In genomic region chr11:65454696-65455456, GRCh38 we compare ENCODE assay signal across 8 cellular contexts. TPM values are rescaled to one million over a fixed set of nuclear protein-coding genes. Genes with fewer than 3 reads are reported as not detected.
DNase-seq lines count a peak whose midpoint lies in the region; ATAC-seq, FAIRE-seq and TF ChIP-seq lines count a peak whose summit lies in the region.

No MANE protein-coding gene starts in this region.

- POLR2A ChIA-PET in A549 (lab: Yijun Ruan, JAX) = interaction anchor here (0.6 to 1.4 kb wide), 14 partner anchors 9 to 53 kb away, joined by 3 to 10 read pairs (median 4); partner anchors contain the start of genes MALAT1 and NEAT1
- POLR2A ChIA-PET in activated CD4-positive, alpha-beta memory T cell treated with anti-CD3 and anti-CD28 coated beads, Interleukin-2, amount 10 ng/mL, durations not matched to agents 7 days and 5 days (lab: Charles Lee) = interaction anchor here (0.7 to 2.5 kb wide), 10 partner anchors 9 to 54 kb away, joined by 3 to 9 read pairs (median 4); partner anchors contain the start of gene MALAT1

- TF ChIP-seq RAD21 in A549 (conservative IDR thresholded peaks at IDR 0.05 in 1 of 2, IDR thresholded peaks at IDR 0.05 in 1 of 2) = no peak; a peak in 1 of 5 replicates

- peak overlapping the region; percentile 91 for H3K4me3 Mint-ChIP-seq in activated CD4-positive, alpha-beta memory T cell treated with anti-CD3 and anti-CD28 coated beads, Interleukin-2, amount 10 ng/mL, durations not matched to agents 7 days and 5 days
- H3K4me3 Mint-ChIP-seq in memory B cell = peak overlapping the region; percentile 95

- H3K36me3 Mint-ChIP-seq in activated CD4-positive, alpha-beta memory T cell treated with anti-CD3 and anti-CD28 coated beads, Interleukin-2, amount 10 ng/mL, durations not matched to agents 7 days and 5 days (ENCODE audit: low read depth) = peaks cover 8% of the 10 kb centered on the region
- peaks cover 2% of the 10 kb centered on the region for H3K36me3 Mint-ChIP-seq in memory B cell

- no peaks in the 10 kb centered on the region for H3K27me3 Mint-ChIP-seq in activated CD4-positive, alpha-beta memory T cell treated with anti-CD3 and anti-CD28 coated beads, Interleukin-2, amount 10 ng/mL, durations not matched to agents 7 days and 5 days
- no peaks in the 10 kb centered on the region for H3K27me3 Mint-ChIP-seq in memory B cell

- no peak for TF ChIP-seq EP300 in A549 (IDR thresholded peaks at IDR 0.05)

- peak overlapping the region; percentile 92 to 96 for H3K27ac ChIP-seq in A549

- H3K4me3 ChIP-seq in A549 = peak overlapping the region; percentile 66

- TF ChIP-seq POLR2A in A549 (IDR thresholded peaks at IDR 0.05; ENCODE audit: low read length) (peak; percentile 90), GM18505 (IDR thresholded peaks at IDR 0.05; ENCODE audit: borderline replicate concordance, extremely low read depth, insufficient read depth, insufficient read length) (peak; percentile 93)

- ATAC-seq in A549 (peak; percentile 85 to 86), GM18505 (IDR thresholded peaks at IDR 0.05; ENCODE audit: unreplicated experiment) (peak; percentile 87), HG03025 (IDR thresholded peaks at IDR 0.05; ENCODE audit: low FRiP score, unreplicated experiment) (peak; percentile 85), memory B cell (ENCODE audit: low read depth) (peak; percentile 92)

- peaks cover 37% of the 10 kb centered on the region for H3K4me1 ChIP-seq in A549

- TF ChIP-seq CTCF in A549 (IDR thresholded peaks at IDR 0.05) = peak; percentile 37; the same call in 1 of the 3 replicates

- H3K27ac Mint-ChIP-seq in activated CD4-positive, alpha-beta memory T cell treated with anti-CD3 and anti-CD28 coated beads, Interleukin-2, amount 10 ng/mL, durations not matched to agents 7 days and 5 days = peak overlapping the region; percentile 80
- peak overlapping the region; percentile 91 for H3K27ac Mint-ChIP-seq in memory B cell

- CTCF ChIA-PET in A549 (lab: Yijun Ruan, JAX) = interaction anchor here (0.7 to 1.4 kb wide), 12 partner anchors 9 to 55 kb away, joined by 3 to 8 read pairs (median 3); no protein-coding TSS in a partner anchor
- CTCF ChIA-PET in activated CD4-positive, alpha-beta memory T cell treated with anti-CD3 and anti-CD28 coated beads, Interleukin-2, amount 10 ng/mL, durations not matched to agents 7 days and 5 days (lab: Charles Lee) = interaction anchor here (1.2 kb wide), 1 partner anchor 39 kb away, joined by 3 read pairs; no protein-coding TSS in a partner anchor

- no peaks in the 10 kb centered on the region for H3K9me3 Mint-ChIP-seq in activated CD4-positive, alpha-beta memory T cell treated with anti-CD3 and anti-CD28 coated beads, Interleukin-2, amount 10 ng/mL, durations not matched to agents 7 days and 5 days
- H3K9me3 Mint-ChIP-seq in memory B cell = no peaks in the 10 kb centered on the region

- peak overlapping the region; percentile 99 for H3K4me2 ChIP-seq in A549

- FAIRE-seq in A549 (lab: Jason Lieb, UNC) = no peak

- H3K4me1 Mint-ChIP-seq in activated CD4-positive, alpha-beta memory T cell treated with anti-CD3 and anti-CD28 coated beads, Interleukin-2, amount 10 ng/mL, durations not matched to agents 7 days and 5 days = peaks cover 32% of the 10 kb centered on the region
- peaks cover 19% of the 10 kb centered on the region for H3K4me1 Mint-ChIP-seq in memory B cell

- no peaks in the 10 kb centered on the region for H3K9me3 ChIP-seq in A549

- 7% methylated on average over 36 of the region's 47 CpGs for WGBS in A549 (ENCODE audit: missing lambda C conversion rate)

- DNase-seq in A549 (ENCODE audit: low read depth in 1 of 2, low spot score in 1 of 2) = peak; percentile 88 to 91
- peak; percentile 68 for DNase-seq in NCI-H510A (lab: John Stamatoyannopoulos, UW)
- DNase-seq in activated CD4-positive, alpha-beta memory T cell treated with anti-CD3 and anti-CD28 coated beads, Interleukin-2, amount 10 ng/mL, durations not matched to agents 7 days and 5 days = peak; percentile 88
- DNase-seq in effector CD4-positive, alpha-beta T cell = peak; percentile 62
- peak; percentile 71 to 77 for DNase-seq in memory B cell (ENCODE audit: low spot score in 2 of 2)
- DNase-seq in stimulated activated CD8-positive, alpha-beta memory T cell treated with anti-CD3 and anti-CD28 coated beads, Interleukin-12 subunit alpha, Interleukin-12 subunit beta, amount 100 ng/mL, for 4 hours (ENCODE audit: low read depth) = peak; percentile 68

TF ChIP-seq in A549, 52 proteins besides CTCF, POLR2A, EP300 and RAD21 (continues in another document):
- TF ChIP-seq CBX8 (IDR thresholded peaks at IDR 0.05) (no peak), BCL3 (IDR thresholded peaks at IDR 0.05) (peak; percentile 34; the same call in 1 of the 3 replicates), POLR2AphosphoS2 (conservative IDR thresholded peaks at IDR 0.05; ENCODE audit: low read length) (no peak), REST (IDR thresholded peaks at IDR 0.05) (no peak), SMC3 (IDR thresholded peaks at IDR 0.05) (peak; percentile 13; the same call in 1 of the 3 replicates), CBX2 (IDR thresholded peaks at IDR 0.05; ENCODE audit: borderline replicate concordance, low read depth) (no peak), HMGXB4 (CRISPR knock-in tag; IDR thresholded peaks at IDR 0.05; ENCODE audit: borderline replicate concordance) (no peak), MAFK (IDR thresholded peaks at IDR 0.05; ENCODE audit: partially characterized antibody) (no peak), EHMT2 (IDR thresholded peaks at IDR 0.05; ENCODE audit: low read depth) (no peak)

RNA-seq across cellular contexts. Expression of gene NEAT1, which starts 32.3 kb away (rescaled TPM):
- polyA plus RNA-seq in A549 (2011; rRNA removed) = 181 and 314 TPM in 2 replicates
- 137 and 155 TPM in 2 replicates for polyA plus RNA-seq in A549 (2012; cell fraction: cytosol; rRNA removed)
- polyA plus RNA-seq in A549 (2012; cell fraction: nucleus; rRNA removed) = 406 and 691 TPM in 2 replicates
- polyA plus RNA-seq in A549 (2017; fragmentation: RNase III; extraction: RNeasy Plus Mini Kit Qiagen cat#74134 plus additional on column Dnase treatment) = 1,009 to 1,407 TPM (median 1,223 TPM) in 3 replicates
- polyA minus RNA-seq in A549 (2011; rRNA and poly(A)+ RNA removed) = 160 and 161 TPM in 2 replicates
- 1,000 to 10,000 TPM; 1,222 to 1,245 TPM for total RNA-seq in activated CD4-positive, alpha-beta memory T cell treated with anti-CD3 and anti-CD28 coated beads, Interleukin-2, amount 10 ng/mL, durations not matched to agents 7 days and 5 days

RNA-seq across cellular contexts. Expression of gene MALAT1, which starts 44.0 kb away (rescaled TPM):
- polyA plus RNA-seq in A549 (2011; rRNA removed) (1,041 and 1,340 TPM in 2 replicates), A549 (2017; fragmentation: RNase III; extraction: RNeasy Plus Mini Kit Qiagen cat#74134 plus additional on column Dnase treatment) (167 to 203 TPM (median 188 TPM) in 3 replicates)
- polyA plus RNA-seq in A549 (2012; cell fraction: cytosol; rRNA removed) = 24.8 and 29.0 TPM in 2 replicates
- 215 and 608 TPM in 2 replicates for polyA plus RNA-seq in A549 (2012; cell fraction: nucleus; rRNA removed)
- 10,326 and 11,734 TPM in 2 replicates for polyA minus RNA-seq in A549 (2011; rRNA and poly(A)+ RNA removed)
- 1,000 to 10,000 TPM; 7,674 to 7,759 TPM for total RNA-seq in activated CD4-positive, alpha-beta memory T cell treated with anti-CD3 and anti-CD28 coated beads, Interleukin-2, amount 10 ng/mL, durations not matched to agents 7 days and 5 days

Comparison
In these comparisons a context has a peak if more than half of its experiments do, and no peak if none do; other contexts are left out.
1. Peak in every context shown above with its lines: DNase-seq, ATAC-seq, H3K4me3 ChIP-seq and H3K27ac ChIP-seq.